In the genomic region with DNA sequence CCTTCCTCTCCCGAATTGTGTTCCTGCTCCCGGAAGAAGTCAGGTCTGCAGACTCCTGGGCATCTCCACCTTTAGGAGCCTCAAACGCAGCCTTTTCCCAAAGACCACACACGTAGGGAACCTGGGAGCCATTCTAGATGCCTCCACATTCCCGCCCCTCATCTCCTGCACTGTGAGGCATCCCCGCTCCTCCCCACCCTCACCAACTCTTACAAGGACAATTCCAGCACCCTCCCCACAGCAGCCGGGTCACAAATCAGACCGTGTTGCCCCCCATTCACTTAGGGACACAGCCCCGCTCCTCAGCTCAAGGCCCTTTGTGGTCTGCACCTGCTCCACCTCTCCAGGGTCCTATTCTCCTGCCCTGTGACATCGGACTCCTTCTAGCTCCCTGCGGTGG, we compare ENCODE assay signal across 9 cellular contexts.
"Had no signal": no experiment of that assay in that cellular context is flagged by ENCODE, and none has a peak within 500 bp of the region (broad histone marks: within the 10 kb centered on the region; RNA-seq: fewer than 3 reads in every experiment).

No MANE protein-coding gene starts in this region.

- H3K9me3 ChIP-seq: HAP-1 had no signal

- H2AFZ ChIP-seq: GM23248, GM23338 had no signal

- H3K4me3 ChIP-seq: GM23248, GM23338, HAP-1 had no signal

- H3K4me1 Mint-ChIP-seq: GM23338 had no signal

- DNase-seq: GM23248, GOT3, H7, H9, HCEC 1CT, HFFc6 had no signal

- H3K27ac Mint-ChIP-seq: GM23338, H9, HFFc6 had no signal

- ATAC-seq: GM23338, HCT116 had no signal

- H3K4me2 ChIP-seq: GM23338 had no signal

- H3K4me3 Mint-ChIP-seq: GM23338, H9, HFFc6 had no signal

- H3K36me3 ChIP-seq: HAP-1 had no signal

- H3K27ac ChIP-seq: GM23248 had no signal

- H3K9ac ChIP-seq: GM23248 had no signal

- H3K4me1 ChIP-seq: HAP-1 had no signal
